In the genomic region with DNA sequence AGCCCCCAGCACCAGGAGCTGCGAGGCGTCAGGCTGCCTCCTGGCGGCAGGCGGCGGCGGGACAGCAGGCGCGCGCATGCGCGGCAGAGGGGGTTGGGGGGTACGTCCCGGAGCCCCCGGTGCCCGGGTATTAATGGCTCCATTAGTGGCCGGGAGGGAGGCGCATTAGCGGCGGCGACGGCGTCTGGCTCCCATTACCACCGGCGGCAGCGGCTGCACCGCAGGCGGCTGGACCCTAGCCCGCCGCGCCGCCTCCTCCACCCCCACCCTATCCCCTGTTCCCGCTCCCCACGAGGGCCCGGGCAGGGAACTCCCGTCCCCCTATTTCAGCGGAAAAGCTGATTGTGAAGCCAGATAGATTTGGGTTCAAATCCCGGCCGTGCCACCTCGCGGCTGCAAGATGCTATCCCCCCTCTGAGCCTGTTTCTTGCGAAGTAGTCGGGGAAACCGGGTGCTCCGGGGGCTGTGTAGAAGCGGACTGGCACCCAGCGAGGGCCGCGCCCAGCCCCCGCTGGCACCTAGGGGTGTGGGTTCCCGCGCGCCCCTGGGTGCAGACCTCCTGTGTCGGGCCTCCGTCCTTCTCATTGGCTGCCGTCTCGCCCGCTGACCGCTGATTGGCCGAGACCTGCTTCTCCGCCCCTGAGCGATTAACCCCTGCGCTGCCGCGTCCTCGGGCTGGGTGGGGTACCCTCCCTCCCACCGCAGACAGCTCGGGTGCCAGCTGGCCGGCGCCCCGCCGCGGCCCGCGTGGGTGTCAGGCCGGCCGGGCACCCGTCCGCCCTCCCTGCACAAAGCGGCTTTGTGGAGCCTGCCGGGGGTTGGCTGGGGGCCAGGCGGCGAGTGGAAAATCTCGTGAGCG, we compare ENCODE assay signal across 8 cellular contexts. TPM values are rescaled to one million over a fixed set of nuclear protein-coding genes. Genes with fewer than 3 reads are reported as not detected.
DNase-seq lines count a peak whose midpoint lies in the region; ATAC-seq, FAIRE-seq and TF ChIP-seq lines count a peak whose summit lies in the region.

No MANE protein-coding gene starts in this region.

- intact Hi-C loops in heart right ventricle (cut with DNase I) (loop anchor here in 8 of 10 donors (2.0 to 5.0 kb wide), 4 partner anchors 33 to 142 kb away; no protein-coding TSS in a partner anchor), posterior vena cava (cut with DNase I) (loop anchor here in 1 of 2 donors (2.0 kb wide), 1 partner anchor 35 kb away; no protein-coding TSS in a partner anchor)

- 0 to 1% (median 1%) methylated on average over 65 to 84 of the region's 84 CpGs for WGBS in adipose tissue, 3 donors
- WGBS in heart right ventricle, 2 donors: 0 to 1% methylated on average over 80 to 84 of the region's 84 CpGs
- 0 to 1% methylated on average over 22 to 67 of the region's 84 CpGs for WGBS in upper lobe of left lung, 2 donors

- FAIRE-seq in D721Med (lab: Jason Lieb, UNC): no peak

- H3K36me3 ChIP-seq in heart right ventricle (peaks cover 0 to 16% (median 0%) of the 10 kb centered on the region in 9 donors), upper lobe of left lung (peaks cover 0 to 14% (median 1%) of the 10 kb centered on the region in 4 donors)

- ATAC-seq in GM21737 (IDR thresholded peaks at IDR 0.05; ENCODE audit: unreplicated experiment) (peak; percentile 32), heart right ventricle (peak; percentile 56 to 75 (median 69)), upper lobe of left lung (ENCODE audit: low FRiP score in 2 of 2) (peak; percentile 63 to 84)

- peak; percentile 74 for TF ChIP-seq CTCF in D721Med (IDR thresholded peaks at IDR 0.05; ENCODE audit: insufficient read depth, missing control alignments)
- peak; percentile 79 to 97 (median 94) for TF ChIP-seq CTCF in heart right ventricle (IDR thresholded peaks at IDR 0.05)
- TF ChIP-seq CTCF in upper lobe of left lung (IDR thresholded peaks at IDR 0.05): peak; percentile 92 to 97 (median 95)

- no peaks in the 10 kb centered on the region for H3K9me3 ChIP-seq in heart right ventricle
- no peaks in the 10 kb centered on the region for H3K9me3 ChIP-seq in upper lobe of left lung

- H3K4me3 ChIP-seq in heart right ventricle (peak overlapping the region; percentile 63 to 94 (median 82)), upper lobe of left lung (peak overlapping the region; percentile 71 to 88 (median 86))

- peak; percentile 99 for DNase-seq in D721Med (ENCODE audit: insufficient read length, low spot score)
- DNase-seq in NCI-H1092 (lab: John Stamatoyannopoulos, UW): peak; percentile 89
- DNase-seq in SW480 (ENCODE audit: low spot score): peak; percentile 95
- DNase-seq in heart right ventricle: peak; percentile 93 to 94
- peak; percentile 98 for DNase-seq in posterior vena cava (ENCODE audit: low spot score)
- peak; percentile 91 to 96 for DNase-seq in upper lobe of left lung

- H3K27ac ChIP-seq in adipose tissue (ENCODE audit: low read depth, low read length) (peak overlapping the region; percentile 83), heart right ventricle (peak overlapping the region; percentile 91 to 99 (median 96)), upper lobe of left lung (peak overlapping the region; percentile 96 to 99 (median 96))

- H3K4me1 ChIP-seq in heart right ventricle (peaks cover 46 to 86% (median 80%) of the 10 kb centered on the region in 9 donors), upper lobe of left lung (peaks cover 70 to 91% (median 79%) of the 10 kb centered on the region in 4 donors)

- no peaks in the 10 kb centered on the region for H3K27me3 ChIP-seq in heart right ventricle
- H3K27me3 ChIP-seq in upper lobe of left lung: no peaks in the 10 kb centered on the region

- peak in 1 of 4 donors; percentile 22 for TF ChIP-seq EP300 in upper lobe of left lung (IDR thresholded peaks at IDR 0.05)

- TF ChIP-seq POLR2A in upper lobe of left lung (IDR thresholded peaks at IDR 0.05): peak in 3 of 4 donors; percentile 19 to 52 (median 48)

RNA-seq across cellular contexts. Expression of a gene that starts 11.1 kb away (rescaled TPM):
- 10 to 100 TPM; 18.7 to 49.1 (median 33.3) TPM for polyA plus RNA-seq in adipose tissue
- 10 to 100 TPM; 27.9 to 42.0 (median 32.0) TPM for total RNA-seq in heart right ventricle
- 10 to 100 TPM; 17.6 to 39.8 TPM for polyA plus RNA-seq in heart right ventricle
- 10 to 100 TPM; 57.7 to 79.0 TPM for total RNA-seq in posterior vena cava
- total RNA-seq in upper lobe of left lung: 100 to 1,000 TPM in 1 of 6 donors, 10 to 100 TPM in 5; 52.6 to 170 (median 77.7) TPM

RNA-seq across cellular contexts. Expression of a gene that starts 21.8 kb away (rescaled TPM):
- under 1 TPM; 0.26 to 0.67 (median 0.34) TPM for polyA plus RNA-seq in adipose tissue
- total RNA-seq in heart right ventricle: under 1 TPM in 4 of 10 donors, not detected in 6; 0.16 to 0.21 (median 0.19) TPM
- polyA plus RNA-seq in heart right ventricle: under 1 TPM in 1 of 2 donors, not detected in 1; 0.16 TPM
- total RNA-seq in posterior vena cava: under 1 TPM in 1 of 2 donors, not detected in 1; 0.19 TPM
- 1 to 10 TPM in 1 of 6 donors, under 1 TPM in 2, not detected in 3; 0.40 to 1.4 (median 0.61) TPM for total RNA-seq in upper lobe of left lung

RNA-seq across cellular contexts. Expression of a gene that starts 22.3 kb away (rescaled TPM):
- 10 to 100 TPM in 2 of 3 donors, 1 to 10 TPM in 1; 7.7 to 17.3 (median 11.2) TPM for polyA plus RNA-seq in adipose tissue
- total RNA-seq in heart right ventricle: 1 to 10 TPM; 1.2 to 5.9 (median 2.6) TPM
- 10 to 100 TPM in 1 of 2 donors, 1 to 10 TPM in 1; 5.0 to 10.4 TPM for polyA plus RNA-seq in heart right ventricle
- 1 to 10 TPM; 5.7 to 5.8 TPM for total RNA-seq in posterior vena cava
- total RNA-seq in upper lobe of left lung: 10 to 100 TPM; 13.6 to 21.2 (median 18.8) TPM

RNA-seq across cellular contexts. Expression of a gene that starts 25.2 kb away (rescaled TPM):
- polyA plus RNA-seq in adipose tissue: 10 to 100 TPM; 16.5 to 64.6 (median 33.4) TPM
- total RNA-seq in heart right ventricle: 10 to 100 TPM; 29.8 to 40.2 (median 32.9) TPM
- 10 to 100 TPM; 31.8 to 49.0 TPM for polyA plus RNA-seq in heart right ventricle
- total RNA-seq in posterior vena cava: 10 to 100 TPM; 47.9 to 54.5 TPM
- total RNA-seq in upper lobe of left lung: 10 to 100 TPM; 13.6 to 59.4 (median 32.5) TPM

RNA-seq across cellular contexts. Expression of a gene that starts 33.0 kb away (rescaled TPM):
- polyA plus RNA-seq in adipose tissue: 1 to 10 TPM in 1 of 3 donors, under 1 TPM in 1, not detected in 1; 0.10 to 1.4 TPM
- total RNA-seq in heart right ventricle: 1 to 10 TPM in 1 of 10 donors, under 1 TPM in 4, not detected in 5; 0.15 to 1.0 (median 0.49) TPM
- polyA plus RNA-seq in heart right ventricle: 1 to 10 TPM in 1 of 2 donors, under 1 TPM in 1; 0.32 to 1.0 TPM
- under 1 TPM in 1 of 2 donors, not detected in 1; 0.14 TPM for total RNA-seq in posterior vena cava
- total RNA-seq in upper lobe of left lung: under 1 TPM in 3 of 6 donors, not detected in 3; 0.34 to 0.79 (median 0.49) TPM

Comparison
In these comparisons a context has a peak if more than half of its experiments do, and no peak if none do; other contexts are left out.
1. Peak in every context shown above with its lines: DNase-seq, ATAC-seq, H3K4me3 ChIP-seq and H3K27ac ChIP-seq.